ENCODE assay signal across 30 cellular contexts in genomic region chr3:13652728-13653127, GRCh38.
"Had no signal": no experiment of that assay in that cellular context is flagged by ENCODE, and none has a peak within 500 bp of the region (broad histone marks: within the 10 kb centered on the region; RNA-seq: fewer than 3 reads in every experiment).

No MANE protein-coding gene starts in this region.

- H3K79me2 ChIP-seq: parathyroid adenoma had no signal

- H3K9me3 ChIP-seq: psoas muscle, tibial nerve had no signal

- H2AFZ ChIP-seq: parathyroid adenoma had no signal

- H3K27ac ChIP-seq: brain microvascular endothelial cell, coronary artery, dorsolateral prefrontal cortex, parathyroid adenoma, psoas muscle, tibial nerve, VCaP had no signal

- H3K4me3 ChIP-seq: coronary artery, dorsolateral prefrontal cortex, psoas muscle, smooth muscle cell, tibial nerve had no signal

- DNase-seq: activated CD4-positive, alpha-beta T cell treated with anti-CD3 and anti-CD28 coated beads for 48 hours; activated CD4-positive, alpha-beta T cell treated with anti-CD3 and anti-CD28 coated beads, Interleukin-2, amount 50 U/mL, for 48 hours; activated CD8-positive, alpha-beta memory T cell treated with anti-CD3 and anti-CD28 coated beads, Interleukin-2, amount 50 U/mL, for 48 hours; activated gamma-delta T cell treated with Interleukin-2 at 50 U/mL for 16 hours; activated naive CD4-positive, alpha-beta T cell treated with anti-CD3 and anti-CD28 coated beads, Interleukin-2, amount 50 U/mL, for 16 hours; activated T-cell treated with anti-CD3 and anti-CD28 coated beads, Interleukin-2, amount 50 U/mL, for 4 hours; amniotic stem cell; brain microvascular endothelial cell; dorsolateral prefrontal cortex; effector memory CD4-positive, alpha-beta T cell; hippocampal formation; left cardiac atrium; left ventricle myocardium superior; mammary epithelial cell; naive B cell; nephron progenitor cell; stimulated activated CD4-positive, alpha-beta T cell treated with anti-CD3 and anti-CD28 coated beads, Interleukin-15, amount 100 ng/mL, for 24 hours; stimulated activated CD4-positive, alpha-beta T cell treated with anti-CD3 and anti-CD28 coated beads, Interleukin-2, amount 100 ng/mL, for 24 hours; stimulated activated naive CD4-positive, alpha-beta T cell treated with Interleukin-2 at 50 U/mL for 16 hours had no signal

- ATAC-seq: activated CD4-positive, CD25-positive, alpha-beta regulatory T cell treated with anti-CD3 and anti-CD28 coated beads, Interleukin-2, amount 50 U/mL, for 24 hours; activated T-cell treated with anti-CD3 and anti-CD28 coated beads, Interleukin-2, amount 50 U/mL, for 4 hours; activated T-helper 17 cell treated with anti-CD3 and anti-CD28 coated beads, Interleukin-2, amount 50 U/mL, for 72 hours; left cardiac atrium; left ventricle myocardium superior; psoas muscle had no signal

- H3K36me3 ChIP-seq: brain microvascular endothelial cell, tibial nerve had no signal

- FAIRE-seq: astrocyte, keratinocyte, TTC549 had no signal

- H3K4me2 ChIP-seq: smooth muscle cell had no signal

- H3K9ac ChIP-seq: parathyroid adenoma had no signal
